In the genomic region with DNA sequence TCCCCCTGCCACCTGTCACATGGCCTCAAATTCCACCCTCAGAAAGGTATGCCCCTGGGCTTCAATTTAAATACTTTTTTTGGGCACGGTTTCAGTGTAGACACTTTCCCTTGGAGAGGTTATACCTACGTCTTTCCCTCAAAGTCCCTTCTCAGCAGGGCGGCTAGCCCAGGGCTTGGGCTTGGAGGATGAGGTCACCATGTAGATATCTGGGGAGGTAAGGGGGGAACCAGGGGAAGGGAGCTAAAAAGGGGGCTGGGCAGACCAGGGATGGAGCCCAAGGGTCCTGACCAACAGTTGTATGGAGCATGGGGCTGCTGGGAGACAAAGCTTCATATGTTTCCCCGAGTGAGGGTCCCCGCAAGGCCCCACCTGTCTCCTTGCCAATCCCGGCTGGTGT, we compare ENCODE assay signal across 1 cellular context.
A peak's percentile ranks its signal among the peaks of the same experiment; 100 is the strongest.
TF ChIP-seq lines count a peak whose summit lies in the region.

No MANE protein-coding gene starts in this region.

TF ChIP-seq in HEK293, 187 proteins besides CTCF, POLR2A, EP300 and RAD21 (continued from another document):
- TF ChIP-seq, protein P1, sequence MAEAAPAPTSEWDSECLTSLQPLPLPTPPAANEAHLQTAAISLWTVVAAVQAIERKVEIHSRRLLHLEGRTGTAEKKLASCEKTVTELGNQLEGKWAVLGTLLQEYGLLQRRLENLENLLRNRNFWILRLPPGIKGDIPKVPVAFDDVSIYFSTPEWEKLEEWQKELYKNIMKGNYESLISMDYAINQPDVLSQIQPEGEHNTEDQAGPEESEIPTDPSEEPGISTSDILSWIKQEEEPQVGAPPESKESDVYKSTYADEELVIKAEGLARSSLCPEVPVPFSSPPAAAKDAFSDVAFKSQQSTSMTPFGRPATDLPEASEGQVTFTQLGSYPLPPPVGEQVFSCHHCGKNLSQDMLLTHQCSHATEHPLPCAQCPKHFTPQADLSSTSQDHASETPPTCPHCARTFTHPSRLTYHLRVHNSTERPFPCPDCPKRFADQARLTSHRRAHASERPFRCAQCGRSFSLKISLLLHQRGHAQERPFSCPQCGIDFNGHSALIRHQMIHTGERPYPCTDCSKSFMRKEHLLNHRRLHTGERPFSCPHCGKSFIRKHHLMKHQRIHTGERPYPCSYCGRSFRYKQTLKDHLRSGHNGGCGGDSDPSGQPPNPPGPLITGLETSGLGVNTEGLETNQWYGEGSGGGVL (tag by site-specific recombination; IDR thresholded peaks at IDR 0.05): peak; percentile 45; the same call in 1 of the 2 replicates
TF ChIP-seq in HEK293: peak in this region for 1.
